Comparison of ENCODE assay signal across 22 cellular contexts in genomic region chr17:63464691-63465090, GRCh38. TPM values are rescaled to one million over a fixed set of nuclear protein-coding genes. Genes with fewer than 3 reads are reported as not detected.
"Had no signal": no experiment of that assay in that cellular context is flagged by ENCODE, and none has a peak within 500 bp of the region (broad histone marks: within the 10 kb centered on the region; RNA-seq: fewer than 3 reads in every experiment).

No MANE protein-coding gene starts in this region.

- H3K36me3 Mint-ChIP-seq: activated naive CD4-positive, alpha-beta T cell treated with anti-CD3 and anti-CD28 coated beads, Interleukin-2, amount 10 ng/mL, durations not matched to agents 7 days and 5 days; natural killer cell; stimulated activated memory B cell treated with anti-CD40 and anti-IgM and Interleukin-4, amounts not matched to agents 10 μg/mL and 1 μg/mL and 100 μg/mL, for 72 hours; type B pancreatic cell had no signal

- H3K4me1 Mint-ChIP-seq: activated naive CD4-positive, alpha-beta T cell treated with anti-CD3 and anti-CD28 coated beads, Interleukin-2, amount 10 ng/mL, durations not matched to agents 7 days and 5 days; natural killer cell had no signal

- H3K9me3 Mint-ChIP-seq: activated naive CD4-positive, alpha-beta T cell treated with anti-CD3 and anti-CD28 coated beads, Interleukin-2, amount 10 ng/mL, durations not matched to agents 7 days and 5 days; activated naive CD8-positive, alpha-beta T cell treated with anti-CD3 and anti-CD28 coated beads, Interleukin-2, amount 50 U/mL, for 24 hours; natural killer cell; stimulated activated memory B cell treated with anti-CD40 and anti-IgM and Interleukin-4, amounts not matched to agents 10 μg/mL and 1 μg/mL and 100 μg/mL, for 72 hours; type B pancreatic cell had no signal

- H3K27ac Mint-ChIP-seq: activated naive CD4-positive, alpha-beta T cell treated with anti-CD3 and anti-CD28 coated beads, Interleukin-2, amount 10 ng/mL, durations not matched to agents 7 days and 5 days; activated naive CD8-positive, alpha-beta T cell treated with anti-CD3 and anti-CD28 coated beads, Interleukin-2, amount 50 U/mL, for 24 hours; natural killer cell; stimulated activated memory B cell treated with anti-CD40 and anti-IgM and Interleukin-4, amounts not matched to agents 10 μg/mL and 1 μg/mL and 100 μg/mL, for 72 hours; type B pancreatic cell had no signal

- H3K4me3 Mint-ChIP-seq: activated naive CD4-positive, alpha-beta T cell treated with anti-CD3 and anti-CD28 coated beads, Interleukin-2, amount 10 ng/mL, durations not matched to agents 7 days and 5 days; activated naive CD8-positive, alpha-beta T cell treated with anti-CD3 and anti-CD28 coated beads, Interleukin-2, amount 50 U/mL, for 24 hours; natural killer cell; stimulated activated memory B cell treated with anti-CD40 and anti-IgM and Interleukin-4, amounts not matched to agents 10 μg/mL and 1 μg/mL and 100 μg/mL, for 72 hours; type B pancreatic cell had no signal

- H3K27me3 Mint-ChIP-seq: stimulated activated memory B cell treated with anti-CD40 and anti-IgM and Interleukin-4, amounts not matched to agents 10 μg/mL and 1 μg/mL and 100 μg/mL, for 72 hours had no signal

- DNase-seq: activated CD4-positive, alpha-beta T cell treated with anti-CD3 and anti-CD28 coated beads, Interleukin-2, amount 50 U/mL, for 1 hour; activated CD4-positive, CD25-positive, alpha-beta regulatory T cell treated with anti-CD3 and anti-CD28 coated beads, Interleukin-2, amount 50 U/mL, for 72 hours; activated CD8-positive, alpha-beta memory T cell treated with anti-CD3 and anti-CD28 coated beads for 24 hours; activated CD8-positive, alpha-beta memory T cell treated with anti-CD3 and anti-CD28 coated beads, Interleukin-2, amount 50 U/mL, for 48 hours; activated effector memory CD4-positive, alpha-beta T cell treated with Interleukin-2 at 50 U/mL for 16 hours; activated naive CD4-positive, alpha-beta T cell treated with anti-CD3 and anti-CD28 coated beads, Interleukin-2, amount 10 ng/mL, durations not matched to agents 7 days and 5 days; activated naive CD8-positive, alpha-beta T cell treated with anti-CD3 and anti-CD28 coated beads, Interleukin-2, amount 50 U/mL, for 24 hours; activated T-cell treated with anti-CD3 and anti-CD28 coated beads, Interleukin-2, amount 50 U/mL, for 48 hours; aorta; brain microvascular endothelial cell; central memory CD4-positive, alpha-beta T cell; dorsolateral prefrontal cortex; foreskin fibroblast; left colon; lower lobe of right lung; natural killer cell; sigmoid colon; stimulated activated CD4-positive, alpha-beta T cell treated with anti-CD3 and anti-CD28 coated beads, Interleukin-4, amount 100 ng/mL, for 4 hours; testis had no signal

RNA-seq across cellular contexts. Expression of gene KCNH6, which starts 58.5 kb away (rescaled TPM):
- total RNA-seq: aorta, mesenteric fat pad, natural killer cell, sigmoid colon had no signal
